19 cellular contexts compared by ENCODE assay signal in genomic region chr16:3769942-3770341, GRCh38.
"Had no signal": no experiment of that assay in that cellular context is flagged by ENCODE, and none has a peak within 500 bp of the region (broad histone marks: within the 10 kb centered on the region; RNA-seq: fewer than 3 reads in every experiment).

No MANE protein-coding gene starts in this region.

- H3K9me3 Mint-ChIP-seq: IgD-negative memory B cell had no signal

- ATAC-seq: K562, Panc1 had no signal

- DNase-seq: Kasumi-1, MM.1S, NCI-H1092 treated with DMSO at 0.1 percent for 48 hours, NCI-H1436, NCI-H187, NCI-H2029, NCI-H2081 treated with DMSO at 0.1 percent for 48 hours, NCI-H2171, NCI-H226, NCI-H446, NCI-H510A, NCI-H524 treated with DMSO at 0.1 percent for 48 hours, NCI-H69, NCI-H774, SHP77, SK-N-SH had no signal

- H3K4me3 Mint-ChIP-seq: IgD-negative memory B cell had no signal

- H3K27me3 Mint-ChIP-seq: IgD-negative memory B cell had no signal
